ENCODE assay signal across 35 cellular contexts in genomic region chr4:161134795-161135194, GRCh38.
DNase-seq lines count a peak whose midpoint lies in the region; ATAC-seq, FAIRE-seq and TF ChIP-seq lines count a peak whose summit lies in the region.
"Had no signal": no experiment of that assay in that cellular context is flagged by ENCODE, and none has a peak within 500 bp of the region (broad histone marks: within the 10 kb centered on the region; RNA-seq: fewer than 3 reads in every experiment).

No MANE protein-coding gene starts in this region.

- H3K36me3 ChIP-seq in liver (ENCODE audit: control insufficient read depth in 4 of 4, insufficient read depth in 3 of 4, low read depth in 1 of 4, low read length in 3 of 4) (no peaks in the 10 kb centered on the region), HepG2 (replicated peaks in 1 of 2; ENCODE audit: control insufficient read depth in 1 of 2, insufficient read depth in 2 of 2, low read length in 2 of 2) (no peaks in the 10 kb centered on the region), SK-N-MC (ENCODE audit: insufficient read depth, low read length) (no peaks in the 10 kb centered on the region), right lobe of liver (no peaks in the 10 kb centered on the region)
- H3K36me3 ChIP-seq: BE2C; BLaER1; BLaER1 treated with 17β-estradiol and CSF1 and Interleukin-3, amounts not matched to agents 10 nM and 100 nM had no signal

- peaks cover 1 to 12% (median 9%) of the 10 kb centered on the region in 4 donors for H3K4me1 ChIP-seq in liver (ENCODE audit: control insufficient read depth in 4 of 4, insufficient read depth in 4 of 4, low read length in 3 of 4)
- no peaks in the 10 kb centered on the region for H3K4me1 ChIP-seq in HepG2 (ENCODE audit: insufficient read depth, low read length)
- H3K4me1 ChIP-seq in right lobe of liver, result peaks cover 0 to 5% (median 0%) of the 10 kb centered on the region in 4 donors
- H3K4me1 ChIP-seq: A549; BLaER1; BLaER1 treated with 17β-estradiol and CSF1 and Interleukin-3, amounts not matched to agents 10 nM and 100 nM; Caco-2 had no signal

- POLR2A ChIA-PET in HepG2 (lab: Yijun Ruan, JAX), result no interaction called here

- TF ChIP-seq EP300 in HepG2 (IDR thresholded peaks at IDR 0.05; ENCODE audit: low read depth in 2 of 2, low read length in 2 of 2) (no peak), HepG2 (CRISPR knock-in tag; IDR thresholded peaks at IDR 0.05; ENCODE audit: borderline replicate concordance) (no peak)

- CTCF ChIA-PET in HepG2 (lab: Yijun Ruan, JAX; ENCODE audit: low intra/inter-chr PET ratio, low total read pairs), result no interaction called here

- H3K9me3 ChIP-seq in liver (ENCODE audit: control insufficient read depth in 4 of 4, low read length in 3 of 4) (peaks cover 0 to 3% (median 0%) of the 10 kb centered on the region in 4 donors), HepG2 (ENCODE audit: low read length) (peaks cover 21% of the 10 kb centered on the region), SK-N-MC (ENCODE audit: low read depth, low read length) (peaks cover 4% of the 10 kb centered on the region; the same call in 1 of the 2 replicates), right lobe of liver (no peaks in the 10 kb centered on the region)
- H3K9me3 ChIP-seq: A549, BE2C, Caco-2 had no signal

- H2AFZ ChIP-seq in HepG2 (ENCODE audit: low read length), result no peak overlapping the region

- ATAC-seq in HepG2 (no peak), left lobe of liver (peak; percentile 90), right lobe of liver (peak; percentile 91 to 99 (median 97)), GM21529 (IDR thresholded peaks at IDR 0.05; ENCODE audit: unreplicated experiment) (no peak), HG02759 (IDR thresholded peaks at IDR 0.05; ENCODE audit: unreplicated experiment) (no peak)
- ATAC-seq: A549; CD8-positive, alpha-beta T cell had no signal

- no peak overlapping the region for H3K4me2 ChIP-seq in HepG2 (ENCODE audit: low read depth, low read length)
- H3K4me2 ChIP-seq: A549; BLaER1; BLaER1 treated with 17β-estradiol and CSF1 and Interleukin-3, amounts not matched to agents 10 nM and 100 nM had no signal

- DNase-seq in HepG2 (ENCODE audit: low spot score) (no peak), SK-N-MC (ENCODE audit: low read depth, low spot score) (no peak), left lobe of liver (ENCODE audit: low spot score) (no peak), right lobe of liver (no peak), NCI-H2107 (lab: John Stamatoyannopoulos, UW) (no peak)
- DNase-seq: 8988T; ACHN; AML-193; BE2C; C1 segment of cervical spinal cord; Caco-2; Calu3; CD4-positive, alpha-beta memory T cell; CD4-positive, alpha-beta T cell; CD4-positive, CD25-positive, alpha-beta regulatory T cell; CD8-positive, alpha-beta memory T cell; CD8-positive, alpha-beta T cell; COR-L47; DMS 273 treated with DMSO at 0.1 percent for 48 hours; DMS153; DMS53; DMS79; DMS79 treated with DMSO at 0.1 percent for 48 hours; DND-41; EL had no signal

- TF ChIP-seq POLR2A in HepG2 (IDR thresholded peaks at IDR 0.05; ENCODE audit: insufficient read depth in 1 of 2, low read depth in 2 of 2, low read length in 2 of 2), result no peak
- no peak for TF ChIP-seq POLR2A in right lobe of liver (IDR thresholded peaks at IDR 0.05)

- H4K20me1 ChIP-seq in HepG2 (ENCODE audit: insufficient read depth, low read length), result no peaks in the 10 kb centered on the region
- H4K20me1 ChIP-seq: BLaER1; BLaER1 treated with 17β-estradiol and CSF1 and Interleukin-3, amounts not matched to agents 10 nM and 100 nM had no signal

- BruUV-seq in HepG2 (replicated peaks; lab: Mats Ljungman, UMichigan), result no TSS peak

- peak; percentile 32 to 36 for TF ChIP-seq RAD21 in liver (IDR thresholded peaks at IDR 0.05)
- TF ChIP-seq RAD21 in HepG2 (CRISPR knock-in tag; IDR thresholded peaks at IDR 0.05), result no peak

- H3K4me3 ChIP-seq in liver (ENCODE audit: low read depth in 1 of 3, low read length in 3 of 3), result no peak overlapping the region
- no peak overlapping the region for H3K4me3 ChIP-seq in HepG2 (replicated peaks in 1 of 3; ENCODE audit: insufficient read depth in 1 of 3, low read depth in 2 of 3, low read length in 3 of 3)
- H3K4me3 ChIP-seq in SK-N-MC, result no peak overlapping the region
- no peak overlapping the region for H3K4me3 ChIP-seq in right lobe of liver
- H3K4me3 ChIP-seq: A549; BLaER1; BLaER1 treated with 17β-estradiol and CSF1 and Interleukin-3, amounts not matched to agents 10 nM and 100 nM had no signal

- TF ChIP-seq CTCF in liver (IDR thresholded peaks at IDR 0.05; ENCODE audit: low read depth, low read length, missing input control), result no peak
- no peak for TF ChIP-seq CTCF in HepG2 (CRISPR knock-in tag; IDR thresholded peaks at IDR 0.05)
- no peak for TF ChIP-seq CTCF in right lobe of liver (IDR thresholded peaks at IDR 0.05)

- WGBS in liver, result 23% methylated on average over 2 of the region's 2 CpGs
- WGBS in HepG2 (ENCODE audit: low lambda C conversion rate), result 2% methylated on average over 2 of the region's 2 CpGs
- 12% methylated on average over 2 of the region's 2 CpGs for WGBS in right lobe of liver (ENCODE audit: insufficient coverage, low coverage, low lambda C conversion rate, missing lambda C conversion rate)

- H3K9ac ChIP-seq in liver (ENCODE audit: low read depth in 1 of 2, low read length in 2 of 2), result no peak overlapping the region
- H3K9ac ChIP-seq in HepG2 (ENCODE audit: insufficient read depth, low read depth, low read length), result no peak overlapping the region
- H3K9ac ChIP-seq in SK-N-MC (ENCODE audit: insufficient read length), result no peak overlapping the region
- H3K9ac ChIP-seq: BLaER1; BLaER1 treated with 17β-estradiol and CSF1 and Interleukin-3, amounts not matched to agents 10 nM and 100 nM had no signal

- in situ Hi-C loops in HepG2 (cut with HindIII; ENCODE audit: extremely low pct_ligation_motif_present, low pct_unique_long_range_greater_than_20kb), result no loop called here

- no peak for FAIRE-seq in HepG2 (lab: Jason Lieb, UNC)
- FAIRE-seq: A204.1, A549, D721Med had no signal

- intact Hi-C loops in HepG2 (cut with micrococcal nuclease; ENCODE audit: unreplicated experiment), result no loop called here
- intact Hi-C loops in right lobe of liver (cut with DNase I), result no loop called here

- H3K27ac ChIP-seq in liver (ENCODE audit: low read depth in 1 of 2, low read length in 2 of 2) (no peak overlapping the region), HepG2 (ENCODE audit: extremely low read length, insufficient read depth, low read length) (no peak overlapping the region), SK-N-MC (peak overlapping the region; percentile 68), right lobe of liver (peak overlapping the region in 2 of 3 donors; percentile 2 to 64)
- H3K27ac ChIP-seq: 22Rv1; A549; BLaER1; BLaER1 treated with 17β-estradiol and CSF1 and Interleukin-3, amounts not matched to agents 10 nM and 100 nM; C4-2B had no signal

- no peaks in the 10 kb centered on the region for H3K79me2 ChIP-seq in HepG2 (ENCODE audit: insufficient read depth, low read length)

- no peaks in the 10 kb centered on the region for H3K27me3 ChIP-seq in liver (ENCODE audit: control insufficient read depth in 4 of 4, insufficient read depth in 4 of 4, low read length in 3 of 4)
- H3K27me3 ChIP-seq in HepG2 (ENCODE audit: control insufficient read depth in 1 of 2, insufficient read depth in 2 of 2, low read length in 2 of 2), result no peaks in the 10 kb centered on the region
- no peaks in the 10 kb centered on the region for H3K27me3 ChIP-seq in right lobe of liver
- H3K27me3 ChIP-seq: BE2C; BLaER1; BLaER1 treated with 17β-estradiol and CSF1 and Interleukin-3, amounts not matched to agents 10 nM and 100 nM had no signal

TF ChIP-seq in liver, 16 proteins besides CTCF, POLR2A, EP300 and RAD21 (continues in another document):
- TF ChIP-seq TAF1 (conservative IDR thresholded peaks at IDR 0.05) (no peak), SP1 (IDR thresholded peaks at IDR 0.05) (peak; percentile 83), YY1 (IDR thresholded peaks at IDR 0.05) (peak; percentile 50), FOXA2 (IDR thresholded peaks at IDR 0.05) (peak; percentile 91), ZBTB33 (IDR thresholded peaks at IDR 0.05) (peak; percentile 48), RXRA (IDR thresholded peaks at IDR 0.05) (peak; percentile 70 to 71), FOXA1 (IDR thresholded peaks at IDR 0.05) (peak; percentile 79)

TF ChIP-seq in HepG2, 621 proteins besides CTCF, POLR2A, EP300 and RAD21 (continues in another document):
- TF ChIP-seq ZNF44 (CRISPR knock-in tag; IDR thresholded peaks at IDR 0.05) (no peak), MIER2 (CRISPR knock-in tag; IDR thresholded peaks at IDR 0.05) (no peak), SMAD3 (CRISPR knock-in tag; IDR thresholded peaks at IDR 0.05) (no peak), MTERF4 (CRISPR knock-in tag; IDR thresholded peaks at IDR 0.05) (no peak), ZNF512 (CRISPR knock-in tag; IDR thresholded peaks at IDR 0.05) (no peak), TAF1 (CRISPR knock-in tag; IDR thresholded peaks at IDR 0.05) (no peak)

Comparison
In these comparisons a context has a peak if more than half of its experiments do, and no peak if none do; other contexts are left out.
1. H3K27ac ChIP-seq: peak in SK-N-MC (single experiment) and right lobe of liver (2 of 3); none in liver (0 of 2) and HepG2 (single experiment).
2. ATAC-seq: peak in left lobe of liver (single experiment) and right lobe of liver (4 of 4); none in HepG2 (single experiment), GM21529 (single experiment) and HG02759 (single experiment).